Comparison of ENCODE assay signal across 20 cellular contexts in the genomic region with DNA sequence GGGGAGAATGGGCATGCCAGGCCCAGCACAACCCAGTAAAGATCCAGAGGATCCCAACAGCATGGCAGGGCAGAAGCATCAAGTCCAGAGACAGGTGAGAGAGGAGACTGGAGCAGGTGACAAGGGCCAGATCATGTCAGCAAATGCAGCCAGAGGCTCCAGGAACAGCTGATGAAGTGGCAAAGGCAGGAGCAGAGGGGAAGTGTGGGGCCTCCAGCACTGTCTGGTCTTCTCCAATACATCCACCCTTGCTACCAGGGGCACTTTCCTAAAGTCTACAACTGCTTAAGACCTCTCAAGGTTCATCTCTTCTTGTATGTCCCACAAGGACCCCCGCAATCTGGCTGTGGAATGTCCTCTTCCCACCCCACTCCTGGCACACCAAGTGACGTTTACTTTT. TPM values are rescaled to one million over a fixed set of nuclear protein-coding genes. Genes with fewer than 3 reads are reported as not detected.
"Had no signal": no experiment of that assay in that cellular context is flagged by ENCODE, and none has a peak within 500 bp of the region (broad histone marks: within the 10 kb centered on the region; RNA-seq: fewer than 3 reads in every experiment).

No MANE protein-coding gene starts in this region.

- ATAC-seq: HepG2 had no signal

- DNase-seq: IMR-90, Karpas-422, KG1, MM.1S, NCI-H1436, NCI-H187, NCI-H2029, NCI-H2081 treated with DMSO at 0.1 percent for 48 hours, NCI-H2171, NCI-H226, NCI-H446, NCI-H510A, NCI-H524 treated with DMSO at 0.1 percent for 48 hours, NCI-H774, Right ventricle myocardium superior, RPMI8226, SIG-M5 had no signal

RNA-seq across cellular contexts. Expression of a gene that starts 17.4 kb away (rescaled TPM):
- total RNA-seq: HepG2, HT1080, IMR-90, SK-MEL-5 had no signal
- polyA plus RNA-seq: HepG2, IMR-90 had no signal
